ENCODE assay signal across 23 cellular contexts in the genomic region with DNA sequence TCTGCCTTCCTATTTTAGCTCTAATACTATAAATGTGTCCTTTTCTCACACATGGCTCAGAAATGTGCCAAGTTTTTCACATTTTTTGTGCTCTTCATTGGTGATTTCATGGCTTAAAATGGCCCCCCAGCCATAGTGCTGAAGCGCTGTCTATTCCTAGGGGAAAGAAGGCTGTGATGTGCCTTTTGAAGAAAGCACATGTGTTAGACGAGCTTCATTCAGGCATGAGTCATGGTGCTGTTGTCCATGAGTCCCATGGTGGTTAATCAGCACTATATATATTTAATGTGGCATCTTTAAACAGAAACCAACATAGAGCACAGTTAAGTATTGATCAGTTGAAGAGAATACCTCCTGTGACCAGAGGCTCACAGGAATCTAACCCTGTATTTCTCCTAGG. TPM values are rescaled to one million over a fixed set of nuclear protein-coding genes. Genes with fewer than 3 reads are reported as not detected.
A peak's percentile ranks its signal among the peaks of the same experiment; 100 is the strongest.
DNase-seq lines count a peak whose midpoint lies in the region; ATAC-seq, FAIRE-seq and TF ChIP-seq lines count a peak whose summit lies in the region.
"Had no signal": no experiment of that assay in that cellular context is flagged by ENCODE, and none has a peak within 500 bp of the region (broad histone marks: within the 10 kb centered on the region; RNA-seq: fewer than 3 reads in every experiment).

No MANE protein-coding gene starts in this region.

- no peak overlapping the region for H3K4me3 Mint-ChIP-seq in stimulated activated naive CD8-positive, alpha-beta T cell treated with anti-CD3 and anti-CD28 coated beads, Interleukin-15, amount 100 ng/mL, for 72 hours
- H3K4me3 Mint-ChIP-seq: activated naive CD8-positive, alpha-beta T cell; CD8-positive, alpha-beta T cell; effector memory CD8-positive, alpha-beta T cell; memory B cell; naive thymus-derived CD4-positive, alpha-beta T cell; stimulated activated naive CD8-positive, alpha-beta T cell treated with anti-CD3 and anti-CD28 coated beads, Interleukin-15, Interleukin-2, amounts not matched to agents 100 ng/mL and 50 ng/mL, for 24 hours had no signal

- H3K27ac ChIP-seq in BLaER1 treated with 17β-estradiol and CSF1 and Interleukin-3, amounts not matched to agents 10 nM and 100 nM = peak overlapping the region in 4 of 11 experiments; percentile 13 to 59 (median 40); a peak in 5 of 22 replicates
- H3K27ac ChIP-seq: body of pancreas, esophagus muscularis mucosa had no signal

- DNase-seq in HT1080 (ENCODE audit: low read depth) = peak; percentile 59
- DNase-seq in bronchial epithelial cell (ENCODE audit: low read depth) = peak; percentile 13
- DNase-seq in myocyte (ENCODE audit: low read depth) = peak; percentile 7
- DNase-seq in NCI-H1930 (lab: John Stamatoyannopoulos, UW) = no peak
- no peak for DNase-seq in activated CD4-positive, alpha-beta T cell treated with anti-CD3 and anti-CD28 coated beads for 48 hours
- DNase-seq in stimulated activated naive CD8-positive, alpha-beta T cell treated with anti-CD3 and anti-CD28 coated beads, Interleukin-15, amount 100 ng/mL, for 72 hours = no peak
- DNase-seq in stimulated activated CD4-positive, alpha-beta T cell treated with anti-CD3 and anti-CD28 coated beads, Interleukin-12 subunit alpha, Interleukin-12 subunit beta, amount 100 ng/mL, for 4 hours = no peak
- DNase-seq: activated CD4-positive, alpha-beta T cell treated with anti-CD3 and anti-CD28 coated beads, Interleukin-2, amount 50 U/mL, for 1 hour; body of pancreas; CD8-positive, alpha-beta T cell; effector memory CD8-positive, alpha-beta T cell; head of caudate nucleus; left cardiac atrium; naive thymus-derived CD4-positive, alpha-beta T cell; NCI-H2029; NCI-H82; SIG-M5; trophoblast cell had no signal

- H3K36me3 ChIP-seq in BLaER1 treated with 17β-estradiol and CSF1 and Interleukin-3, amounts not matched to agents 10 nM and 100 nM = no peaks in the 10 kb centered on the region
- no peaks in the 10 kb centered on the region for H3K36me3 ChIP-seq in bronchial epithelial cell (ENCODE audit: control insufficient read depth, insufficient read depth, low read length)
- H3K36me3 ChIP-seq: esophagus muscularis mucosa had no signal

- peaks cover 1 to 43% (median 28%) of the 10 kb centered on the region in 10 experiments; a peak in 19 of 20 replicates for H3K4me1 ChIP-seq in BLaER1 treated with 17β-estradiol and CSF1 and Interleukin-3, amounts not matched to agents 10 nM and 100 nM
- H3K4me1 ChIP-seq: body of pancreas, esophagus muscularis mucosa had no signal

- H3K27ac Mint-ChIP-seq in stimulated activated naive CD8-positive, alpha-beta T cell treated with anti-CD3 and anti-CD28 coated beads, Interleukin-15, amount 100 ng/mL, for 72 hours = no peak overlapping the region
- H3K27ac Mint-ChIP-seq: activated naive CD8-positive, alpha-beta T cell; CD8-positive, alpha-beta T cell; effector memory CD8-positive, alpha-beta T cell; memory B cell; naive thymus-derived CD4-positive, alpha-beta T cell; stimulated activated naive CD8-positive, alpha-beta T cell treated with anti-CD3 and anti-CD28 coated beads, Interleukin-15, Interleukin-2, amounts not matched to agents 100 ng/mL and 50 ng/mL, for 24 hours had no signal

- peaks cover 5% of the 10 kb centered on the region for H3K4me1 Mint-ChIP-seq in stimulated activated naive CD8-positive, alpha-beta T cell treated with anti-CD3 and anti-CD28 coated beads, Interleukin-15, amount 100 ng/mL, for 72 hours
- H3K4me1 Mint-ChIP-seq: memory B cell; naive thymus-derived CD4-positive, alpha-beta T cell had no signal

- H3K27me3 Mint-ChIP-seq in stimulated activated naive CD8-positive, alpha-beta T cell treated with anti-CD3 and anti-CD28 coated beads, Interleukin-15, amount 100 ng/mL, for 72 hours = peaks cover 22% of the 10 kb centered on the region
- H3K27me3 Mint-ChIP-seq: stimulated activated naive CD8-positive, alpha-beta T cell treated with anti-CD3 and anti-CD28 coated beads, Interleukin-15, Interleukin-2, amounts not matched to agents 100 ng/mL and 50 ng/mL, for 24 hours had no signal

- peak overlapping the region in 8 of 11 experiments; percentile 26 to 62 (median 44); a peak in 16 of 22 replicates for H3K4me2 ChIP-seq in BLaER1 treated with 17β-estradiol and CSF1 and Interleukin-3, amounts not matched to agents 10 nM and 100 nM

- H3K4me3 ChIP-seq in BLaER1 treated with 17β-estradiol and CSF1 and Interleukin-3, amounts not matched to agents 10 nM and 100 nM = no peak overlapping the region
- no peak overlapping the region for H3K4me3 ChIP-seq in bronchial epithelial cell (ENCODE audit: low read depth, low read length)
- H3K4me3 ChIP-seq: body of pancreas, esophagus muscularis mucosa had no signal

- peaks cover 12 to 26% (median 16%) of the 10 kb centered on the region in 11 experiments; a peak in 21 of 22 replicates for H3K9me3 ChIP-seq in BLaER1 treated with 17β-estradiol and CSF1 and Interleukin-3, amounts not matched to agents 10 nM and 100 nM (replicated peaks in 1 of 11)
- H3K9me3 ChIP-seq: body of pancreas, esophagus muscularis mucosa had no signal

- FAIRE-seq in bronchial epithelial cell (lab: Jason Lieb, UNC) = no peak

- H4K20me1 ChIP-seq in BLaER1 treated with 17β-estradiol and CSF1 and Interleukin-3, amounts not matched to agents 10 nM and 100 nM = no peaks in the 10 kb centered on the region

- ATAC-seq in stimulated activated naive CD8-positive, alpha-beta T cell treated with anti-CD3 and anti-CD28 coated beads, Interleukin-15, amount 100 ng/mL, for 72 hours = no peak
- ATAC-seq: body of pancreas; CD8-positive, alpha-beta T cell; effector memory CD8-positive, alpha-beta T cell; naive thymus-derived CD4-positive, alpha-beta T cell had no signal

- peaks cover 5 to 9% of the 10 kb centered on the region in 2 donors for H3K9me3 Mint-ChIP-seq in stimulated activated naive CD8-positive, alpha-beta T cell treated with anti-CD3 and anti-CD28 coated beads, Interleukin-15, amount 100 ng/mL, for 72 hours
- H3K9me3 Mint-ChIP-seq: CD8-positive, alpha-beta T cell; effector memory CD8-positive, alpha-beta T cell; memory B cell; stimulated activated naive CD8-positive, alpha-beta T cell treated with anti-CD3 and anti-CD28 coated beads, Interleukin-15, Interleukin-2, amounts not matched to agents 100 ng/mL and 50 ng/mL, for 24 hours had no signal

- no peak for TF ChIP-seq CTCF in bronchial epithelial cell (IDR thresholded peaks at IDR 0.05; ENCODE audit: insufficient read depth, low read length, severe bottlenecking)

- H3K27me3 ChIP-seq in BLaER1 treated with 17β-estradiol and CSF1 and Interleukin-3, amounts not matched to agents 10 nM and 100 nM = no peaks in the 10 kb centered on the region
- no peaks in the 10 kb centered on the region for H3K27me3 ChIP-seq in bronchial epithelial cell (ENCODE audit: control insufficient read depth, insufficient read depth, low read length)
- H3K27me3 ChIP-seq: body of pancreas, esophagus muscularis mucosa had no signal

- H3K9ac ChIP-seq in BLaER1 treated with 17β-estradiol and CSF1 and Interleukin-3, amounts not matched to agents 10 nM and 100 nM = no peak overlapping the region

RNA-seq across cellular contexts. Expression of gene PDE8B, which starts 55.8 kb away (rescaled TPM):
- total RNA-seq in HT1080 (2014; rRNA removed; shearing (Covaris generic)) = 0.82 and 1.1 TPM in 2 replicates
- polyA plus RNA-seq in HT1080 (2015; cell fraction: cytosol; rRNA removed) = 0.67 and 0.75 TPM in 2 replicates
- 0.68 and 1.3 TPM in 2 replicates for polyA plus RNA-seq in HT1080 (2015; cell fraction: nucleus; rRNA removed)
- total RNA-seq in bronchial epithelial cell (under 0.01 TPM in 1 of 2 replicates, not detected in the other), myocyte (not detected in 2 replicates)
- polyA plus RNA-seq in myocyte (2012) = 0.55 TPM
- total RNA-seq: CD8-positive, alpha-beta T cell had no signal

Comparison
In these comparisons a context has a peak if more than half of its experiments do, and no peak if none do; other contexts are left out.
1. DNase-seq: peak in HT1080 (single experiment), bronchial epithelial cell (single experiment) and myocyte (single experiment); none in NCI-H1930 (0 of 2), activated CD4-positive, alpha-beta T cell treated with anti-CD3 and anti-CD28 coated beads for 48 hours (single experiment), stimulated activated naive CD8-positive, alpha-beta T cell treated with anti-CD3 and anti-CD28 coated beads, Interleukin-15, amount 100 ng/mL, for 72 hours (0 of 2) and stimulated activated CD4-positive, alpha-beta T cell treated with anti-CD3 and anti-CD28 coated beads, Interleukin-12 subunit alpha, Interleukin-12 subunit beta, amount 100 ng/mL, for 4 hours (single experiment).